In genomic region chr11:17552041-17552355, GRCh38 we compare ENCODE assay signal across 32 cellular contexts. TPM values are rescaled to one million over a fixed set of nuclear protein-coding genes. Genes with fewer than 3 reads are reported as not detected.
"Had no signal": no experiment of that assay in that cellular context is flagged by ENCODE, and none has a peak within 500 bp of the region (broad histone marks: within the 10 kb centered on the region; RNA-seq: fewer than 3 reads in every experiment).

No MANE protein-coding gene starts in this region.

- H3K4me3 Mint-ChIP-seq: activated CD4-positive, alpha-beta memory T cell treated with anti-CD3 and anti-CD28 coated beads, Interleukin-2, amount 10 ng/mL, durations not matched to agents 7 days and 5 days; activated CD4-positive, alpha-beta T cell treated with anti-CD3 and anti-CD28 coated beads for 36 hours; activated CD4-positive, alpha-beta T cell treated with anti-CD3 and anti-CD28 coated beads, Interleukin-2, amount 10 ng/mL, durations not matched to agents 24 days and 14 days; activated naive CD4-positive, alpha-beta T cell treated with anti-CD3 and anti-CD28 coated beads, Interleukin-2, amount 10 ng/mL, durations not matched to agents 7 days and 5 days; activated naive CD8-positive, alpha-beta T cell treated with anti-CD3 and anti-CD28 coated beads, Interleukin-2, amount 10 ng/mL, durations not matched to agents 7 days and 5 days; activated T-cell treated with anti-CD3 and anti-CD28 coated beads, Interleukin-2, amount 50 U/mL, for 72 hours; brain; central memory CD8-positive, alpha-beta T cell; dendritic cell treated with granulocyte-macrophage colony-stimulating factor and Interleukin-4, amounts not matched to agents 40 ng/mL and 50 ng/mL, for 4 days; endodermal cell had no signal

- DNase-seq: activated CD4-positive, alpha-beta memory T cell treated with anti-CD3 and anti-CD28 coated beads, Interleukin-2, amount 10 ng/mL, durations not matched to agents 7 days and 5 days; activated CD4-positive, alpha-beta T cell treated with anti-CD3 and anti-CD28 coated beads for 36 hours; activated CD4-positive, alpha-beta T cell treated with anti-CD3 and anti-CD28 coated beads, Interleukin-2, amount 10 ng/mL, durations not matched to agents 24 days and 14 days; activated CD4-positive, alpha-beta T cell treated with anti-CD3 and anti-CD28 coated beads, Interleukin-2, amount 50 U/mL, for 4 hours; activated CD4-positive, CD25-positive, alpha-beta regulatory T cell; activated CD4-positive, CD25-positive, alpha-beta regulatory T cell treated with anti-CD3 and anti-CD28 coated beads, Interleukin-2, amount 50 U/mL, for 72 hours; activated gamma-delta T cell; activated naive CD4-positive, alpha-beta T cell; activated naive CD4-positive, alpha-beta T cell treated with anti-CD3 and anti-CD28 coated beads, Interleukin-2, amount 10 ng/mL, durations not matched to agents 7 days and 5 days; activated naive CD8-positive, alpha-beta T cell treated with anti-CD3 and anti-CD28 coated beads, Interleukin-2, amount 10 ng/mL, durations not matched to agents 7 days and 5 days; activated T-cell treated with anti-CD3 and anti-CD28 coated beads, Interleukin-2, amount 50 U/mL, for 1 hour; activated T-cell treated with anti-CD3 and anti-CD28 coated beads, Interleukin-2, amount 50 U/mL, for 72 hours; effector memory CD4-positive, alpha-beta T cell; endodermal cell; foreskin keratinocyte; gastrocnemius medialis; glutamatergic neuron; T-helper 2 cell had no signal

- H3K27me3 ChIP-seq: ascending aorta, cardiac muscle cell had no signal

- H3K36me3 ChIP-seq: ascending aorta, breast epithelium, cardiac muscle cell, gastrocnemius medialis had no signal

- H3K9me3 Mint-ChIP-seq: activated CD4-positive, alpha-beta memory T cell treated with anti-CD3 and anti-CD28 coated beads, Interleukin-2, amount 10 ng/mL, durations not matched to agents 7 days and 5 days; activated CD4-positive, alpha-beta T cell treated with anti-CD3 and anti-CD28 coated beads, Interleukin-2, amount 10 ng/mL, durations not matched to agents 24 days and 14 days; activated naive CD4-positive, alpha-beta T cell treated with anti-CD3 and anti-CD28 coated beads, Interleukin-2, amount 10 ng/mL, durations not matched to agents 7 days and 5 days; activated naive CD4-positive, alpha-beta T cell treated with anti-CD3 and anti-CD28 coated beads, Interleukin-2, amount 50 U/mL, for 72 hours; activated naive CD8-positive, alpha-beta T cell treated with anti-CD3 and anti-CD28 coated beads, Interleukin-2, amount 10 ng/mL, durations not matched to agents 7 days and 5 days; activated T-cell treated with anti-CD3 and anti-CD28 coated beads, Interleukin-2, amount 50 U/mL, for 72 hours; central memory CD8-positive, alpha-beta T cell; dendritic cell treated with granulocyte-macrophage colony-stimulating factor and Interleukin-4, amounts not matched to agents 40 ng/mL and 50 ng/mL, for 4 days; endodermal cell had no signal

- H3K27ac Mint-ChIP-seq: activated CD4-positive, alpha-beta memory T cell treated with anti-CD3 and anti-CD28 coated beads, Interleukin-2, amount 10 ng/mL, durations not matched to agents 7 days and 5 days; activated CD4-positive, alpha-beta T cell treated with anti-CD3 and anti-CD28 coated beads for 36 hours; activated CD4-positive, alpha-beta T cell treated with anti-CD3 and anti-CD28 coated beads, Interleukin-2, amount 10 ng/mL, durations not matched to agents 24 days and 14 days; activated naive CD4-positive, alpha-beta T cell treated with anti-CD3 and anti-CD28 coated beads, Interleukin-2, amount 10 ng/mL, durations not matched to agents 7 days and 5 days; activated naive CD4-positive, alpha-beta T cell treated with anti-CD3 and anti-CD28 coated beads, Interleukin-2, amount 50 U/mL, for 72 hours; activated T-cell treated with anti-CD3 and anti-CD28 coated beads, Interleukin-2, amount 50 U/mL, for 72 hours; dendritic cell treated with granulocyte-macrophage colony-stimulating factor and Interleukin-4, amounts not matched to agents 40 ng/mL and 50 ng/mL, for 4 days; endodermal cell had no signal

- H3K36me3 Mint-ChIP-seq: activated naive CD4-positive, alpha-beta T cell treated with anti-CD3 and anti-CD28 coated beads, Interleukin-2, amount 10 ng/mL, durations not matched to agents 7 days and 5 days; activated naive CD4-positive, alpha-beta T cell treated with anti-CD3 and anti-CD28 coated beads, Interleukin-2, amount 50 U/mL, for 72 hours; activated naive CD8-positive, alpha-beta T cell treated with anti-CD3 and anti-CD28 coated beads, Interleukin-2, amount 10 ng/mL, durations not matched to agents 7 days and 5 days; brain had no signal

- H3K27ac ChIP-seq: ascending aorta, breast epithelium, cardiac muscle cell, coronary artery, dorsolateral prefrontal cortex, foreskin keratinocyte, gastrocnemius medialis had no signal

- H3K9me3 ChIP-seq: ascending aorta, breast epithelium, gastrocnemius medialis had no signal

- ATAC-seq: activated CD4-positive, alpha-beta T cell treated with anti-CD3 and anti-CD28 coated beads for 36 hours; activated naive CD4-positive, alpha-beta T cell treated with anti-CD3 and anti-CD28 coated beads, Interleukin-2, amount 50 U/mL, for 72 hours; activated T-cell treated with anti-CD3 and anti-CD28 coated beads, Interleukin-2, amount 50 U/mL, for 72 hours; esophagus mucosa; foreskin keratinocyte; gastrocnemius medialis; SK-N-SH treated with all-trans-retinoic acid at 6 μM for 48 hours had no signal

- H3K4me1 ChIP-seq: ascending aorta, breast epithelium, foreskin keratinocyte, gastrocnemius medialis had no signal

- H3K4me3 ChIP-seq: ascending aorta, breast epithelium, cardiac muscle cell, coronary artery, dorsolateral prefrontal cortex, gastrocnemius medialis had no signal

- H3K4me1 Mint-ChIP-seq: central memory CD8-positive, alpha-beta T cell had no signal

RNA-seq across cellular contexts. Expression of gene OTOG, which starts 4.9 kb away (rescaled TPM):
- total RNA-seq: activated CD4-positive, alpha-beta memory T cell treated with anti-CD3 and anti-CD28 coated beads, Interleukin-2, amount 10 ng/mL, durations not matched to agents 7 days and 5 days; activated CD4-positive, alpha-beta T cell treated with anti-CD3 and anti-CD28 coated beads for 36 hours; activated CD4-positive, alpha-beta T cell treated with anti-CD3 and anti-CD28 coated beads, Interleukin-2, amount 10 ng/mL, durations not matched to agents 24 days and 14 days; activated CD8-positive, alpha-beta memory T cell treated with anti-CD3 and anti-CD28 coated beads for 36 hours; activated naive CD4-positive, alpha-beta T cell treated with anti-CD3 and anti-CD28 coated beads, Interleukin-2, amount 50 U/mL, for 72 hours; activated naive CD8-positive, alpha-beta T cell treated with anti-CD3 and anti-CD28 coated beads, Interleukin-2, amount 10 ng/mL, durations not matched to agents 7 days and 5 days; activated T-cell treated with anti-CD3 and anti-CD28 coated beads, Interleukin-2, amount 50 U/mL, for 72 hours; ascending aorta; breast epithelium; epithelial cell of proximal tubule; esophagus mucosa; foreskin keratinocyte; gastrocnemius medialis; T-helper 1 cell treated with Interleukin-12 subunit alpha and Interleukin-12 subunit beta and Interleukin-4 antibody, amounts not matched to agents 30 ng/mL and 1 ng/mL, for 36 hours had no signal

RNA-seq across cellular contexts. Expression of gene USH1C, which starts 7.8 kb away (rescaled TPM):
- total RNA-seq: activated CD4-positive, alpha-beta memory T cell treated with anti-CD3 and anti-CD28 coated beads, Interleukin-2, amount 10 ng/mL, durations not matched to agents 7 days and 5 days; activated CD4-positive, alpha-beta T cell treated with anti-CD3 and anti-CD28 coated beads for 36 hours; activated CD4-positive, alpha-beta T cell treated with anti-CD3 and anti-CD28 coated beads, Interleukin-2, amount 10 ng/mL, durations not matched to agents 24 days and 14 days; activated CD8-positive, alpha-beta memory T cell treated with anti-CD3 and anti-CD28 coated beads for 36 hours; activated naive CD4-positive, alpha-beta T cell treated with anti-CD3 and anti-CD28 coated beads, Interleukin-2, amount 50 U/mL, for 72 hours; activated naive CD8-positive, alpha-beta T cell treated with anti-CD3 and anti-CD28 coated beads, Interleukin-2, amount 10 ng/mL, durations not matched to agents 7 days and 5 days; activated T-cell treated with anti-CD3 and anti-CD28 coated beads, Interleukin-2, amount 50 U/mL, for 72 hours; ascending aorta; foreskin keratinocyte; T-helper 1 cell treated with Interleukin-12 subunit alpha and Interleukin-12 subunit beta and Interleukin-4 antibody, amounts not matched to agents 30 ng/mL and 1 ng/mL, for 36 hours had no signal
